24 cellular contexts compared by ENCODE assay signal in the genomic region with DNA sequence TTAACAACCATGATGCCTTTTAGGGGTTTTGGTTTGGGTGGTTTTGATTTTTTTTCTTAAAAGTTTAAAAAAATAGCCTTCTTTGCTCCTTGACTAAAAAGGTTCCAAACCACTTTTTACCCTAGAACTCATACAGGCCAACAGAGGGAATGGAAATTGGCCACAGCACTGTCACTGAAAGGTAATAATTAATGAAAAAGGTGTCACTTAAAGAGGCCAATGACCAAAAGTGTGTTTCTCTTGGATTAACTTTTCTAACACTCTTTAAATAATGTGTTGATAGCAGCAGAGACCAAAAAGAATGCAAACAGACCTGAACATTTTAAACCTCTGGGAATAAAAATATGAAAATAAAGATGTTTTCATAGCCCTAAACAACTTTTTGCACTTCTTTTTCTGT.
DNase-seq lines count a peak whose midpoint lies in the region; ATAC-seq and TF ChIP-seq lines count a peak whose summit lies in the region.
"Had no signal": no experiment of that assay in that cellular context is flagged by ENCODE, and none has a peak within 500 bp of the region (broad histone marks: within the 10 kb centered on the region; RNA-seq: fewer than 3 reads in every experiment).

No MANE protein-coding gene starts in this region.

- H3K4me3 Mint-ChIP-seq in Caco-2 (ENCODE audit: unreplicated experiment) (peak overlapping the region; percentile 50), endodermal cell (no peak overlapping the region)
- H3K4me3 Mint-ChIP-seq: CD8-positive, alpha-beta T cell had no signal

- H3K9me3 ChIP-seq in Caco-2 (no peaks in the 10 kb centered on the region), endodermal cell (ENCODE audit: control insufficient read depth, low read length) (no peaks in the 10 kb centered on the region), liver (ENCODE audit: control insufficient read depth in 4 of 4, low read length in 3 of 4) (no peaks in the 10 kb centered on the region)

- H3K36me3 ChIP-seq in Caco-2 (ENCODE audit: control insufficient read depth, insufficient read depth, low read length) (no peaks in the 10 kb centered on the region; the same call in 1 of the 2 replicates), endodermal cell (ENCODE audit: control insufficient read depth, insufficient read depth, low read length) (no peaks in the 10 kb centered on the region), liver (ENCODE audit: control insufficient read depth in 4 of 4, insufficient read depth in 3 of 4, low read depth in 1 of 4, low read length in 3 of 4) (no peaks in the 10 kb centered on the region)

- H3K4me3 ChIP-seq in Caco-2 (ENCODE audit: low read depth, low read length) (no peak overlapping the region), endodermal cell (ENCODE audit: low read length) (peak overlapping the region; percentile 41), liver (ENCODE audit: low read depth in 1 of 3, low read length in 3 of 3) (no peak overlapping the region)

- H3K9me3 Mint-ChIP-seq in Caco-2 (ENCODE audit: unreplicated experiment), result no peaks in the 10 kb centered on the region
- H3K9me3 Mint-ChIP-seq in endodermal cell, result peaks cover 3% of the 10 kb centered on the region
- H3K9me3 Mint-ChIP-seq: CD8-positive, alpha-beta T cell had no signal

- H3K4me1 Mint-ChIP-seq in Caco-2 (ENCODE audit: low read depth, unreplicated experiment) (peaks cover 68% of the 10 kb centered on the region), endodermal cell (peaks cover 46% of the 10 kb centered on the region)

- TF ChIP-seq CTCF in Caco-2 (IDR thresholded peaks at IDR 0.05; ENCODE audit: insufficient read depth in 1 of 2, low read depth in 1 of 2, low read length in 1 of 2, severe bottlenecking in 1 of 2, unreplicated experiment in 1 of 2) (no peak), endodermal cell (conservative IDR thresholded peaks at IDR 0.05) (no peak), liver (IDR thresholded peaks at IDR 0.05; ENCODE audit: low read depth, low read length, missing input control) (no peak)

- intact Hi-C loops in Caco-2 (cut with micrococcal nuclease; ENCODE audit: unreplicated experiment), result loop anchor here (1.0 to 5.0 kb wide), 7 partner anchors 10 to 220 kb away; no protein-coding TSS in a partner anchor

- TF ChIP-seq RAD21 in liver (IDR thresholded peaks at IDR 0.05), result peak; percentile 22 to 42

- POLR2A ChIA-PET in Caco-2 (lab: Charles Lee), result interaction anchor here (0.6 kb wide), 1 partner anchor 220 kb away, joined by 9 read pairs; no protein-coding TSS in a partner anchor

- no peaks in the 10 kb centered on the region for H3K27me3 ChIP-seq in Caco-2 (replicated peaks; ENCODE audit: control insufficient read depth, insufficient read depth, low read length)
- no peaks in the 10 kb centered on the region for H3K27me3 ChIP-seq in endodermal cell (ENCODE audit: control insufficient read depth, insufficient read depth, low read length, poor library complexity, severe bottlenecking)
- H3K27me3 ChIP-seq in liver (ENCODE audit: control insufficient read depth in 4 of 4, insufficient read depth in 4 of 4, low read length in 3 of 4), result no peaks in the 10 kb centered on the region

- DNase-seq in Caco-2 (no peak), endodermal cell (no peak), OCI-M2 (lab: John Stamatoyannopoulos, UW; ENCODE audit: unreplicated experiment) (no peak), NCI-H524 (lab: John Stamatoyannopoulos, UW) (no peak)
- DNase-seq in effector CD8-positive, alpha-beta T cell (lab: John Stamatoyannopoulos, UW), result no peak
- DNase-seq: 8988T; AML-193; C1 segment of cervical spinal cord; Calu3; CD8-positive, alpha-beta T cell; EL; GF-D8; KG1; NCI-H1092 treated with DMSO at 0.1 percent for 48 hours; NCI-H2029 treated with DMSO at 0.1 percent for 48 hours; NCI-H345; NCI-H524 treated with DMSO at 0.1 percent for 48 hours; NCI-H82; OCI-M1; Right ventricle myocardium superior had no signal

- H3K27ac ChIP-seq in endodermal cell (ENCODE audit: low read depth, low read length) (no peak overlapping the region), liver (ENCODE audit: low read depth in 1 of 2, low read length in 2 of 2) (peak overlapping the region; percentile 53 to 88)

- peak overlapping the region; percentile 94 for H3K27ac Mint-ChIP-seq in Caco-2 (ENCODE audit: unreplicated experiment)
- no peak overlapping the region for H3K27ac Mint-ChIP-seq in endodermal cell
- H3K27ac Mint-ChIP-seq: CD8-positive, alpha-beta T cell had no signal

- H3K27me3 Mint-ChIP-seq in Caco-2 (ENCODE audit: insufficient read depth, unreplicated experiment) (no peaks in the 10 kb centered on the region), endodermal cell (ENCODE audit: insufficient read depth) (no peaks in the 10 kb centered on the region)

- H3K36me3 Mint-ChIP-seq in Caco-2 (ENCODE audit: insufficient read depth, unreplicated experiment) (peaks cover 6% of the 10 kb centered on the region), endodermal cell (ENCODE audit: low read depth) (peaks cover 1% of the 10 kb centered on the region)

- CTCF ChIA-PET in Caco-2 (lab: Charles Lee), result no interaction called here

- ATAC-seq in GM19463 (IDR thresholded peaks at IDR 0.05; ENCODE audit: unreplicated experiment), result peak; percentile 76
- no peak for ATAC-seq in HG03159 (IDR thresholded peaks at IDR 0.05; ENCODE audit: unreplicated experiment)
- ATAC-seq: CD8-positive, alpha-beta T cell; HCT116 had no signal

- BruUV-seq in Caco-2 (replicated peaks; lab: Mats Ljungman, UMichigan), result no TSS peak

- H3K4me1 ChIP-seq in Caco-2, result peaks cover 71% of the 10 kb centered on the region
- H3K4me1 ChIP-seq in endodermal cell (ENCODE audit: control insufficient read depth, insufficient read depth, low read length), result peaks cover 17% of the 10 kb centered on the region
- peaks cover 3 to 42% (median 31%) of the 10 kb centered on the region in 4 donors for H3K4me1 ChIP-seq in liver (ENCODE audit: control insufficient read depth in 4 of 4, insufficient read depth in 4 of 4, low read length in 3 of 4)

- H3K9ac ChIP-seq in endodermal cell (ENCODE audit: extremely low read depth, low read length, poor library complexity, severe bottlenecking) (no peak overlapping the region), liver (ENCODE audit: low read depth in 1 of 2, low read length in 2 of 2) (peak overlapping the region in 1 of 2 donors; percentile 39)

TF ChIP-seq in liver, 16 proteins besides CTCF, POLR2A, EP300 and RAD21 (continues in another document):
- peak; percentile 30 for TF ChIP-seq REST (IDR thresholded peaks at IDR 0.05)
- peak; percentile 60 to 85 for TF ChIP-seq RXRA (IDR thresholded peaks at IDR 0.05)
- peak; percentile 44 for TF ChIP-seq SP1 (IDR thresholded peaks at IDR 0.05)
- TF ChIP-seq, protein P1, sequence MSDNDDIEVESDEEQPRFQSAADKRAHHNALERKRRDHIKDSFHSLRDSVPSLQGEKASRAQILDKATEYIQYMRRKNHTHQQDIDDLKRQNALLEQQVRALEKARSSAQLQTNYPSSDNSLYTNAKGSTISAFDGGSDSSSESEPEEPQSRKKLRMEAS (IDR thresholded peaks at IDR 0.05), result no peak
- no peak for TF ChIP-seq YY1 (IDR thresholded peaks at IDR 0.05)
- peak; percentile 22 to 51 for TF ChIP-seq HNF4A (conservative IDR thresholded peaks at IDR 0.05)
- TF ChIP-seq, protein P2, sequence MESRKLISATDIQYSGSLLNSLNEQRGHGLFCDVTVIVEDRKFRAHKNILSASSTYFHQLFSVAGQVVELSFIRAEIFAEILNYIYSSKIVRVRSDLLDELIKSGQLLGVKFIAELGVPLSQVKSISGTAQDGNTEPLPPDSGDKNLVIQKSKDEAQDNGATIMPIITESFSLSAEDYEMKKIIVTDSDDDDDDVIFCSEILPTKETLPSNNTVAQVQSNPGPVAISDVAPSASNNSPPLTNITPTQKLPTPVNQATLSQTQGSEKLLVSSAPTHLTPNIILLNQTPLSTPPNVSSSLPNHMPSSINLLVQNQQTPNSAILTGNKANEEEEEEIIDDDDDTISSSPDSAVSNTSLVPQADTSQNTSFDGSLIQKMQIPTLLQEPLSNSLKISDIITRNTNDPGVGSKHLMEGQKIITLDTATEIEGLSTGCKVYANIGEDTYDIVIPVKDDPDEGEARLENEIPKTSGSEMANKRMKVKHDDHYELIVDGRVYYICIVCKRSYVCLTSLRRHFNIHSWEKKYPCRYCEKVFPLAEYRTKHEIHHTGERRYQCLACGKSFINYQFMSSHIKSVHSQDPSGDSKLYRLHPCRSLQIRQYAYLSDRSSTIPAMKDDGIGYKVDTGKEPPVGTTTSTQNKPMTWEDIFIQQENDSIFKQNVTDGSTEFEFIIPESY (IDR thresholded peaks at IDR 0.05), result no peak
- peak in 1 of 2 donors; percentile 12 for TF ChIP-seq JUND (IDR thresholded peaks at IDR 0.05)
- no peak for TF ChIP-seq GABPA (IDR thresholded peaks at IDR 0.05 in 1 of 2, conservative IDR thresholded peaks at IDR 0.05 in 1 of 2)
- no peak for TF ChIP-seq TAF1 (conservative IDR thresholded peaks at IDR 0.05)
- no peak for TF ChIP-seq ATF3 (IDR thresholded peaks at IDR 0.05)
- no peak for TF ChIP-seq NR2F2 (IDR thresholded peaks at IDR 0.05)
